In genomic region chr10:103522006-103522405, GRCh38 we compare ENCODE assay signal across 20 cellular contexts. TPM values are rescaled to one million over a fixed set of nuclear protein-coding genes. Genes with fewer than 3 reads are reported as not detected.
"Had no signal": no experiment of that assay in that cellular context is flagged by ENCODE, and none has a peak within 500 bp of the region (broad histone marks: within the 10 kb centered on the region; RNA-seq: fewer than 3 reads in every experiment).

No MANE protein-coding gene starts in this region.

RNA-seq across cellular contexts. Expression of gene CALHM3, which starts 43.0 kb away (rescaled TPM):
- total RNA-seq: kidney, left colon, lower lobe of right lung, mammary epithelial cell, mesothelial cell of epicardium, mononuclear cell, natural killer cell, occipital lobe, osteocyte, pulmonary artery endothelial cell, right atrium auricular region, right lobe of liver, skeletal muscle tissue, smooth muscle cell, thyroid gland, transverse colon, urinary bladder, vagina had no signal
- polyA plus RNA-seq: immature natural killer cell, liver, mammary epithelial cell, smooth muscle cell, urinary bladder had no signal
